In the genomic region with DNA sequence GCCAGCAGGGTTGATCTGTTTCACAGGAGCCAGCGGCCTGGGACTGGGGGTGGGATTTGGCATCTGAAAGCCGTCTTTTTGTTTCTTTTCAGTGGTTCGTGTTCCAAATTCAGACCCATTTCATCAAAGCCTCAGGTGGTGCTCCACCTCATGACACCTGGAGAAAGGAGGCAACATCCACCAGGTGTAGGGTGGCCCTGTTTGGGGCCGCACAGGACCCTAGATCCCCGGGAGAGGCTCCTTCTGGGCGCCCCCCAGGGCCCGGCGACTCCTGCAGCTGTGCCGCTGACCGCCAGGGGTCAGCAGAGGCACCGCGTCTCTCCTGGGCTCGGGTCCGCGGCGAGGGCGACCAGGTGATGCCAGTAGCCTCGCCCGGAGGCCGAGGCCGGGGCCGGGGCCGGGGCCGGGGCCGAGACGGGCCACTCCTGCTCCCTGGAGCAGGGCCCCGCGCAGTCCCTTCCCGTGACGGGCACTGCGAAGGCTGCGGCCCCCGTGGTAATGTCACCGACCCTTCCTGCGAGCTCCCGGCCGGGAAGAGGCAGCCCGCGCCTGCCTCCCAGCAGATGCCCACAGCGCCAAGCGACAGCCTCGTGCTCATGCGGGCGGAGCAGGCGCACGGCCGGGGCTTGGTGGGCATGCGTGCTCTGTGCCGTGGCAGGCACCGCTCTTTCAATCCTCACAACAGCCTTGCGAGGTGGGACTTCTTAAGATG, we compare ENCODE assay signal across 8 cellular contexts.
DNase-seq lines count a peak whose midpoint lies in the region; ATAC-seq and TF ChIP-seq lines count a peak whose summit lies in the region.

No MANE protein-coding gene starts in this region.

- H2BK5ac ChIP-seq in IMR-90 (ENCODE audit: low read depth, low read length, poor library complexity, severe bottlenecking): no peak overlapping the region

- no peaks in the 10 kb centered on the region for H3K79me1 ChIP-seq in IMR-90 (ENCODE audit: low read depth in 1 of 2, low read length in 2 of 2)

- H3K36me3 Mint-ChIP-seq in activated T-helper 1 cell treated with anti-CD3 and anti-CD28 coated beads, Interleukin-12 subunit alpha, Interleukin-12 subunit beta, Interleukin-2, Interleukin-4 antibody, amounts not matched to agents 30 ng/mL and 10 ng/mL and 1 ng/mL, durations not matched to agents 14 hours and 24 hours and 36 hours (ENCODE audit: low read depth): no peaks in the 10 kb centered on the region
- H3K36me3 Mint-ChIP-seq in activated CD8-positive, alpha-beta T cell treated with anti-CD3 and anti-CD28 coated beads for 36 hours (ENCODE audit: low read depth): no peaks in the 10 kb centered on the region

- no peak overlapping the region for H3K4me2 ChIP-seq in IMR-90 (ENCODE audit: low read depth, low read length)

- H3K18ac ChIP-seq in IMR-90 (ENCODE audit: low read depth, low read length): no peak overlapping the region

- H2BK15ac ChIP-seq in IMR-90 (ENCODE audit: low read depth, low read length): no peak overlapping the region

- H3K9me1 ChIP-seq in IMR-90 (ENCODE audit: insufficient read depth, low read length): no peaks in the 10 kb centered on the region

- no peak overlapping the region for H3K27ac Mint-ChIP-seq in activated T-helper 1 cell treated with anti-CD3 and anti-CD28 coated beads, Interleukin-12 subunit alpha, Interleukin-12 subunit beta, Interleukin-2, Interleukin-4 antibody, amounts not matched to agents 30 ng/mL and 10 ng/mL and 1 ng/mL, durations not matched to agents 14 hours and 24 hours and 36 hours
- no peak overlapping the region for H3K27ac Mint-ChIP-seq in activated CD8-positive, alpha-beta T cell treated with anti-CD3 and anti-CD28 coated beads for 36 hours

- dilution Hi-C loops in IMR-90 (cut with HindIII; ENCODE audit: low sequenced_read_pairs, unreplicated experiment): no loop called here

- intact Hi-C loops in activated T-helper 1 cell treated with anti-CD3 and anti-CD28 coated beads, Interleukin-12 subunit alpha, Interleukin-12 subunit beta, Interleukin-2, Interleukin-4 antibody, amounts not matched to agents 30 ng/mL and 10 ng/mL and 1 ng/mL, durations not matched to agents 14 hours and 24 hours and 36 hours (cut with micrococcal nuclease): loop anchor here (1.0 to 2.0 kb wide), 2 partner anchors 101 to 431 kb away; no protein-coding TSS in a partner anchor
- intact Hi-C loops in IMR-90 (cut with micrococcal nuclease) (loop anchor here (2.0 to 5.0 kb wide), 3 partner anchors 101 to 430 kb away; partner anchors contain the start of gene ZNF423), aorta (cut with DNase I) (loop anchor here (2.0 to 10.0 kb wide), 4 partner anchors 100 to 385 kb away; no protein-coding TSS in a partner anchor)
- intact Hi-C loops in activated CD8-positive, alpha-beta T cell treated with anti-CD3 and anti-CD28 coated beads for 36 hours (cut with micrococcal nuclease): loop anchor here (5.0 kb wide), 1 partner anchor 85 kb away; no protein-coding TSS in a partner anchor

- no TSS peak for BruUV-seq in IMR-90 (replicated peaks; lab: Mats Ljungman, UMichigan)

- H4K8ac ChIP-seq in IMR-90 (ENCODE audit: low read depth in 2 of 2, low read length in 2 of 2): no peak overlapping the region

- no peak overlapping the region for H3K9ac ChIP-seq in IMR-90 (ENCODE audit: low read depth, low read length)

- H2AK9ac ChIP-seq in IMR-90 (replicated peaks; ENCODE audit: low read depth, low read length, poor library complexity): no peak overlapping the region

- no peak overlapping the region for H3K14ac ChIP-seq in IMR-90 (replicated peaks; ENCODE audit: low read depth, low read length)

- no peak overlapping the region for H2BK120ac ChIP-seq in IMR-90 (ENCODE audit: low read depth, low read length)

- H3K4me3 Mint-ChIP-seq in activated T-helper 1 cell treated with anti-CD3 and anti-CD28 coated beads, Interleukin-12 subunit alpha, Interleukin-12 subunit beta, Interleukin-2, Interleukin-4 antibody, amounts not matched to agents 30 ng/mL and 10 ng/mL and 1 ng/mL, durations not matched to agents 14 hours and 24 hours and 36 hours: no peak overlapping the region
- H3K4me3 Mint-ChIP-seq in activated CD8-positive, alpha-beta T cell treated with anti-CD3 and anti-CD28 coated beads for 36 hours: no peak overlapping the region

- no peak overlapping the region for H4K5ac ChIP-seq in IMR-90 (ENCODE audit: low read depth, low read length)

- no peak for TF ChIP-seq POLR2A in IMR-90 (IDR thresholded peaks at IDR 0.05; ENCODE audit: low read depth, low read length)

- no peaks in the 10 kb centered on the region for H3K4me1 Mint-ChIP-seq in activated T-helper 1 cell treated with anti-CD3 and anti-CD28 coated beads, Interleukin-12 subunit alpha, Interleukin-12 subunit beta, Interleukin-2, Interleukin-4 antibody, amounts not matched to agents 30 ng/mL and 10 ng/mL and 1 ng/mL, durations not matched to agents 14 hours and 24 hours and 36 hours (ENCODE audit: low read depth)
- no peaks in the 10 kb centered on the region for H3K4me1 Mint-ChIP-seq in activated CD8-positive, alpha-beta T cell treated with anti-CD3 and anti-CD28 coated beads for 36 hours (ENCODE audit: low read depth)

- H3K27me3 Mint-ChIP-seq in activated T-helper 1 cell treated with anti-CD3 and anti-CD28 coated beads, Interleukin-12 subunit alpha, Interleukin-12 subunit beta, Interleukin-2, Interleukin-4 antibody, amounts not matched to agents 30 ng/mL and 10 ng/mL and 1 ng/mL, durations not matched to agents 14 hours and 24 hours and 36 hours (ENCODE audit: insufficient read depth): peaks cover 4% of the 10 kb centered on the region
- no peaks in the 10 kb centered on the region for H3K27me3 Mint-ChIP-seq in activated CD8-positive, alpha-beta T cell treated with anti-CD3 and anti-CD28 coated beads for 36 hours

- H3K36me3 ChIP-seq in IMR-90 (ENCODE audit: control insufficient read depth, insufficient read depth, low read length): no peaks in the 10 kb centered on the region
- no peaks in the 10 kb centered on the region for H3K36me3 ChIP-seq in aorta (ENCODE audit: control insufficient read depth in 1 of 2, insufficient read depth in 2 of 2, low read length in 1 of 2)

- POLR2A ChIA-PET in IMR-90 (lab: Charles Lee; ENCODE audit: unreplicated experiment): no interaction called here
- POLR2A ChIA-PET in activated CD8-positive, alpha-beta T cell treated with anti-CD3 and anti-CD28 coated beads for 36 hours (lab: Charles Lee): no interaction called here

- WGBS in IMR-90 (ENCODE audit: extremely low coverage in 2 of 2, insufficient read length in 1 of 2), 2 experiments: 20% methylated on average over 27 of the region's 51 CpGs; no CpG with 5 or more reads in 1 of the 2 experiments
- WGBS in aorta, 2 donors: 25 to 28% methylated on average over 35 to 51 of the region's 51 CpGs

- no peak overlapping the region for H2AK5ac ChIP-seq in IMR-90 (ENCODE audit: low read depth, low read length)

- peak overlapping the region; percentile 43 for H2AFZ ChIP-seq in IMR-90 (replicated peaks; ENCODE audit: low read length, poor library complexity)

- TF ChIP-seq CTCF in IMR-90 (conservative IDR thresholded peaks at IDR 0.05; ENCODE audit: low read depth, low read length): peak; percentile 59
- peak; percentile 90 for TF ChIP-seq CTCF in activated CD8-positive, alpha-beta T cell treated with anti-CD3 and anti-CD28 coated beads for 36 hours (IDR thresholded peaks at IDR 0.05)
- TF ChIP-seq CTCF in fibroblast of the aortic adventitia (IDR thresholded peaks at IDR 0.05; ENCODE audit: insufficient read depth, low read length): peak; percentile 91
- peak in 2 of 3 donors; percentile 66 to 79 for TF ChIP-seq CTCF in omental fat pad (IDR thresholded peaks at IDR 0.05)

- in situ Hi-C loops in IMR-90 (cut with MboI; ENCODE audit: low sequenced_read_pairs): no loop called here

- H4K20me1 ChIP-seq in IMR-90 (ENCODE audit: insufficient read depth, low read length): no peaks in the 10 kb centered on the region

- H4K91ac ChIP-seq in IMR-90 (ENCODE audit: insufficient read depth, low read depth, low read length): no peak overlapping the region

- H3K4me1 ChIP-seq in IMR-90 (ENCODE audit: control insufficient read depth, insufficient read depth, low read length): no peaks in the 10 kb centered on the region
- no peaks in the 10 kb centered on the region for H3K4me1 ChIP-seq in aorta (ENCODE audit: control insufficient read depth in 1 of 2, insufficient read depth in 2 of 2, low read length in 2 of 2)

- TF ChIP-seq RAD21 in IMR-90 (IDR thresholded peaks at IDR 0.05; ENCODE audit: low read length): peak; percentile 37

- H3K23ac ChIP-seq in IMR-90 (ENCODE audit: low read depth, low read length): no peak overlapping the region

- H3K9me3 ChIP-seq in IMR-90 (ENCODE audit: control insufficient read depth, insufficient read depth, low read length) (no peaks in the 10 kb centered on the region), aorta (ENCODE audit: control insufficient read depth, low read length) (no peaks in the 10 kb centered on the region)

- H3K4me3 ChIP-seq in IMR-90 (ENCODE audit: insufficient read depth, low read depth, low read length) (no peak overlapping the region), fibroblast of the aortic adventitia (ENCODE audit: low read depth, low read length) (peak overlapping the region; percentile 28), aorta (ENCODE audit: low read length in 2 of 2) (peak overlapping the region in 1 of 2 donors; percentile 11)

- no peak overlapping the region for H2BK20ac ChIP-seq in IMR-90 (ENCODE audit: low read depth, low read length)

- no peaks in the 10 kb centered on the region for H3K27me3 ChIP-seq in IMR-90 (ENCODE audit: control insufficient read depth, insufficient read depth, low read length)
- H3K27me3 ChIP-seq in aorta (ENCODE audit: control insufficient read depth in 1 of 2, insufficient read depth in 2 of 2, low read length in 1 of 2): no peaks in the 10 kb centered on the region

- ATAC-seq in IMR-90 (ENCODE audit: low read depth) (peak; percentile 93), omental fat pad (ENCODE audit: low FRiP score) (peak; percentile 62), aorta (ENCODE audit: low FRiP score) (peak; percentile 85), GM18861 (IDR thresholded peaks at IDR 0.05; ENCODE audit: unreplicated experiment) (no peak)
- ATAC-seq in activated CD8-positive, alpha-beta T cell treated with anti-CD3 and anti-CD28 coated beads for 36 hours: peak; percentile 86

- no peak overlapping the region for H3K4ac ChIP-seq in IMR-90 (ENCODE audit: low read depth, low read length)

- H3K9me3 Mint-ChIP-seq in activated T-helper 1 cell treated with anti-CD3 and anti-CD28 coated beads, Interleukin-12 subunit alpha, Interleukin-12 subunit beta, Interleukin-2, Interleukin-4 antibody, amounts not matched to agents 30 ng/mL and 10 ng/mL and 1 ng/mL, durations not matched to agents 14 hours and 24 hours and 36 hours: no peaks in the 10 kb centered on the region
- no peaks in the 10 kb centered on the region for H3K9me3 Mint-ChIP-seq in activated CD8-positive, alpha-beta T cell treated with anti-CD3 and anti-CD28 coated beads for 36 hours

- no peak overlapping the region for H3K56ac ChIP-seq in IMR-90 (ENCODE audit: extremely low read depth, insufficient read depth, low read length)

- CTCF ChIA-PET in IMR-90 (lab: Yijun Ruan, JAX): no interaction called here
- CTCF ChIA-PET in activated CD8-positive, alpha-beta T cell treated with anti-CD3 and anti-CD28 coated beads for 36 hours (lab: Charles Lee): interaction anchor here (1.2 to 2.0 kb wide), 2 partner anchors 12 to 101 kb away, joined by 3 to 14 read pairs; no protein-coding TSS in a partner anchor

- peak; percentile 13 for DNase-seq in activated T-helper 1 cell treated with Interleukin-2 at 50 U/mL for 16 hours (ENCODE audit: low read depth)
- no peak for DNase-seq in activated T-helper 1 cell treated with anti-CD3 and anti-CD28 coated beads, Interleukin-12 subunit alpha, Interleukin-12 subunit beta, Interleukin-2, Interleukin-4 antibody, amounts not matched to agents 30 ng/mL and 10 ng/mL and 1 ng/mL, durations not matched to agents 14 hours and 24 hours and 36 hours (ENCODE audit: low spot score)
- no peak for DNase-seq in IMR-90
- peak; percentile 34 for DNase-seq in activated CD8-positive, alpha-beta T cell treated with anti-CD3 and anti-CD28 coated beads for 36 hours
- peak; percentile 7 for DNase-seq in fibroblast of the aortic adventitia (ENCODE audit: low read depth)
- no peak for DNase-seq in omental fat pad (ENCODE audit: low spot score)
- DNase-seq in aorta: peak; percentile 59 to 86

- no peak overlapping the region for H3K27ac ChIP-seq in IMR-90 (ENCODE audit: insufficient read depth, low read length)
- H3K27ac ChIP-seq in aorta (ENCODE audit: low read depth in 1 of 2, low read length in 2 of 2): no peak overlapping the region

Comparison
In these comparisons a context has a peak if more than half of its experiments do, and no peak if none do; other contexts are left out.
1. DNase-seq: peak in activated T-helper 1 cell treated with Interleukin-2 at 50 U/mL for 16 hours (single experiment), activated CD8-positive, alpha-beta T cell treated with anti-CD3 and anti-CD28 coated beads for 36 hours (single experiment), fibroblast of the aortic adventitia (single experiment) and aorta (2 of 2); none in activated T-helper 1 cell treated with anti-CD3 and anti-CD28 coated beads, Interleukin-12 subunit alpha, Interleukin-12 subunit beta, Interleukin-2, Interleukin-4 antibody, amounts not matched to agents 30 ng/mL and 10 ng/mL and 1 ng/mL, durations not matched to agents 14 hours and 24 hours and 36 hours (single experiment), IMR-90 (single experiment) and omental fat pad (single experiment).
2. Peak in every context shown above with its lines, with median percentiles within 50 percentile points of each other: CTCF ChIP-seq.